Comparison of ENCODE assay signal across 8 cellular contexts in genomic region chr17:39754958-39755549, GRCh38. TPM values are rescaled to one million over a fixed set of nuclear protein-coding genes. Genes with fewer than 3 reads are reported as not detected.
A peak's percentile ranks its signal among the peaks of the same experiment; 100 is the strongest.
DNase-seq lines count a peak whose midpoint lies in the region; ATAC-seq and TF ChIP-seq lines count a peak whose summit lies in the region.

No MANE protein-coding gene starts in this region.

- CTCF ChIA-PET in HEK293 (lab: Yijun Ruan, JAX) = interaction anchor here (0.6 to 10.1 kb wide), 16 partner anchors 15 to 664 kb away, joined by 3 to 140 read pairs (median 4); partner anchors contain the start of genes ERBB2, MIEN1 and PPP1R1B

- H3K27ac ChIP-seq in HEK293 (ENCODE audit: extremely low read depth, low read depth, low read length) = peak overlapping the region; percentile 87

- peak; percentile 16 for DNase-seq in activated CD4-positive, alpha-beta T cell treated with anti-CD3 and anti-CD28 coated beads, Interleukin-2, amount 50 U/mL, for 1 hour
- DNase-seq in globus pallidus (ENCODE audit: low spot score) (peak; percentile 3), sciatic nerve (ENCODE audit: low spot score) (no peak), NCI-H345 treated with DMSO at 0.1 percent for 48 hours (lab: John Stamatoyannopoulos, UW; ENCODE audit: unreplicated experiment) (no peak), NCI-H345 (lab: John Stamatoyannopoulos, UW) (no peak)

- no peaks in the 10 kb centered on the region for H3K36me3 ChIP-seq in HEK293 (ENCODE audit: control insufficient read depth in 2 of 2, insufficient read depth in 1 of 2, low read length in 2 of 2)

- no peak for TF ChIP-seq CTCF in HEK293 (tag by site-specific recombination; IDR thresholded peaks at IDR 0.05)

- POLR2A ChIA-PET in HEK293 (lab: Yijun Ruan, JAX) = interaction anchor here (0.7 to 2.1 kb wide), 4 partner anchors 8 to 207 kb away, joined by 3 to 7 read pairs (median 4); partner anchors contain the start of gene PGAP3

- H3K4me3 ChIP-seq in HEK293 (ENCODE audit: low read depth, low read length) = peak overlapping the region; percentile 50

- no peaks in the 10 kb centered on the region for H3K9me3 ChIP-seq in HEK293 (ENCODE audit: control insufficient read depth, insufficient read depth, low read depth, low read length)

- ATAC-seq in sciatic nerve (peak; percentile 32), HG03108 (IDR thresholded peaks at IDR 0.05; ENCODE audit: unreplicated experiment) (no peak), GM18498 (IDR thresholded peaks at IDR 0.05; ENCODE audit: unreplicated experiment) (no peak)

- H3K4me1 ChIP-seq in HEK293 (ENCODE audit: control insufficient read depth, insufficient read depth, low read length) = peaks cover 4% of the 10 kb centered on the region; the same call in 1 of the 2 replicates

- intact Hi-C loops in sciatic nerve (cut with DNase I) = loop anchor here (5.0 kb wide), 1 partner anchor 133 kb away; no protein-coding TSS in a partner anchor

TF ChIP-seq in HEK293, 187 proteins besides CTCF, POLR2A, EP300 and RAD21:
- TF ChIP-seq ZNF16 (tag by site-specific recombination; IDR thresholded peaks at IDR 0.05; ENCODE audit: low read depth) (no peak), ZNF214 (tag by site-specific recombination; IDR thresholded peaks at IDR 0.05; ENCODE audit: borderline replicate concordance) (no peak), ZNF76 (tag by site-specific recombination; IDR thresholded peaks at IDR 0.05; ENCODE audit: borderline replicate concordance, low read depth) (no peak), ZBTB6 (tag by site-specific recombination; IDR thresholded peaks at IDR 0.05) (peak; percentile 31; the same call in 1 of the 2 replicates), AEBP2 (tag by site-specific recombination; IDR thresholded peaks at IDR 0.05; ENCODE audit: borderline replicate concordance) (no peak), PRDM10 (tag by site-specific recombination; IDR thresholded peaks at IDR 0.05) (no peak), ZSCAN30 (tag by site-specific recombination; IDR thresholded peaks at IDR 0.05) (no peak), ZNF692 (tag by site-specific recombination; IDR thresholded peaks at IDR 0.05) (no peak)
TF ChIP-seq in HEK293: peak in this region for 1.

RNA-seq across cellular contexts. Expression of gene GRB7, which starts 17.3 kb away (rescaled TPM):
- 1.6 TPM for total RNA-seq in sciatic nerve

RNA-seq across cellular contexts. Expression of gene MIEN1, which starts 24.7 kb away (rescaled TPM):
- total RNA-seq in sciatic nerve = 18.5 TPM

RNA-seq across cellular contexts. Expression of gene ERBB2, which starts 55.2 kb away (rescaled TPM):
- total RNA-seq in sciatic nerve = 131 TPM

Comparison
In these comparisons a context has a peak if more than half of its experiments do, and no peak if none do; other contexts are left out.
1. DNase-seq: peak in activated CD4-positive, alpha-beta T cell treated with anti-CD3 and anti-CD28 coated beads, Interleukin-2, amount 50 U/mL, for 1 hour (single experiment) and globus pallidus (single experiment); none in sciatic nerve (single experiment), NCI-H345 treated with DMSO at 0.1 percent for 48 hours (single experiment) and NCI-H345 (single experiment).